ENCODE assay signal across 14 cellular contexts in the genomic region with DNA sequence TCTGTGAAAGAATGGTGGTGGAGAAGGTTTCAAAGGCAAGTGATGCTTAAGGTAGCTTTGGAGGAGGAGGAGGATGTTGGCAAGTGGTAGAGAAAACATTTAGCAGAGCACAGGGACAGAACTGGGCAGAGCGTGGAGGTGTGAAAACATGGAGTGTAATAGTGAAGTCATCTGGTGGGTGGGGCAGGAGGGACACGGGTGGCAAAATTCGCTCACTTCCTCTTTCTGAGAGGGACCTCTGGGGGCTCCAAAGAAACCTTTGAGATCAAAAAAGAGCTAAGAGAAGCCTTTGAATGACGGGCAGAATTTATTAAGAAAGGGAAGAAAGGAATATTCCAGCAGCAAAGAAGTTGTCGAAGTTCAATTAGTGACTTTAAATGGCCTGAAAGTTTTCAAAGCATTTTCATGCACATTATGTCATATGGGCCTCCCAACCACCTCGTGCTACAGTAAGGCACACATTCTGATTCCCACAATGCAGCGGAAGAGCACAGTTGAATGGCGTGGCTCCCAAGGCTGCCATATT.
DNase-seq lines count a peak whose midpoint lies in the region; ATAC-seq, FAIRE-seq and TF ChIP-seq lines count a peak whose summit lies in the region.
"Had no signal": no experiment of that assay in that cellular context is flagged by ENCODE, and none has a peak within 500 bp of the region (broad histone marks: within the 10 kb centered on the region; RNA-seq: fewer than 3 reads in every experiment).

No MANE protein-coding gene starts in this region.

- H3K9me2 ChIP-seq in PC-3 (replicated peaks; ENCODE audit: low read length), result no peaks in the 10 kb centered on the region

- H3K36me3 ChIP-seq in GM12878 (ENCODE audit: control insufficient read depth in 2 of 2, insufficient read depth in 2 of 2, low read length in 1 of 2), result no peaks in the 10 kb centered on the region
- no peaks in the 10 kb centered on the region for H3K36me3 ChIP-seq in sigmoid colon
- peaks cover 3% of the 10 kb centered on the region; the same call in 1 of the 2 replicates for H3K36me3 ChIP-seq in PC-3 (ENCODE audit: low read depth, low read length)

- peak; percentile 77 for FAIRE-seq in GM18507 (lab: Jason Lieb, UNC)
- FAIRE-seq in GM12878 (lab: Jason Lieb, UNC), result no peak

- H3K27me3 ChIP-seq in GM12878 (replicated peaks in 1 of 2; ENCODE audit: control insufficient read depth in 2 of 2, insufficient read depth in 2 of 2, low read length in 1 of 2), result no peaks in the 10 kb centered on the region
- no peaks in the 10 kb centered on the region for H3K27me3 ChIP-seq in sigmoid colon
- no peaks in the 10 kb centered on the region for H3K27me3 ChIP-seq in PC-3 (ENCODE audit: low read length)

- no peak for TF ChIP-seq RAD21 in GM12878 (IDR thresholded peaks at IDR 0.05; ENCODE audit: insufficient read depth, low read depth, low read length)

- H3K79me2 ChIP-seq in GM12878 (ENCODE audit: control insufficient read depth, insufficient read depth, low read length) (peaks cover 75% of the 10 kb centered on the region), PC-3 (ENCODE audit: low read length) (peaks cover 80% of the 10 kb centered on the region)

- peaks cover 44% of the 10 kb centered on the region for H3K4me1 ChIP-seq in GM12878 (ENCODE audit: control insufficient read depth, insufficient read depth, low read length)
- peaks cover 0 to 83% (median 76%) of the 10 kb centered on the region in 4 donors for H3K4me1 ChIP-seq in sigmoid colon
- peaks cover 5% of the 10 kb centered on the region; the same call in 1 of the 2 replicates for H3K4me1 ChIP-seq in PC-3 (ENCODE audit: insufficient read depth, low read length)

- peak overlapping the region; percentile 70 for H3K4me2 ChIP-seq in GM12878 (ENCODE audit: control insufficient read depth, insufficient read depth)
- no peak overlapping the region for H3K4me2 ChIP-seq in PC-3 (ENCODE audit: low read length)

- H3F3A ChIP-seq in PC-3 (ENCODE audit: low read length, unreplicated experiment), result no peaks in the 10 kb centered on the region

- H3K4me3 ChIP-seq in GM12878 (peak overlapping the region; percentile 49), sigmoid colon (peak overlapping the region in 1 of 4 donors; percentile 58), PC-3 (ENCODE audit: low read length) (no peak overlapping the region)
- H3K4me3 ChIP-seq: mucosa of descending colon had no signal

- DNase-seq in GM18507 (ENCODE audit: extremely low spot score, insufficient read length, low read depth), result no peak
- DNase-seq in GM12878 (ENCODE audit: low read depth, low spot score), result no peak
- no peak for DNase-seq in sigmoid colon
- no peak for DNase-seq in head of caudate nucleus
- DNase-seq in stimulated activated CD4-positive, alpha-beta T cell treated with anti-CD3 and anti-CD28 coated beads, Interleukin-1b, Interleukin-23, amount 100 ng/mL, for 48 hours, result no peak
- no peak for DNase-seq in PC-3
- DNase-seq: activated CD4-positive, alpha-beta T cell treated with anti-CD3 and anti-CD28 coated beads, Interleukin-2, amount 50 U/mL, for 48 hours; effector memory CD4-positive, alpha-beta T cell; foreskin melanocyte; islet precursor cell; mucosa of descending colon; NCI-H526; stimulated activated CD4-positive, alpha-beta T cell treated with anti-CD3 and anti-CD28 coated beads, Interleukin-2, amount 100 ng/mL, for 24 hours had no signal

- peak overlapping the region; percentile 48; the same call in 1 of the 2 replicates for H2AFZ ChIP-seq in GM12878 (ENCODE audit: control insufficient read depth, low read depth, low read length)
- no peak overlapping the region for H2AFZ ChIP-seq in PC-3 (ENCODE audit: low read length)

- no peaks in the 10 kb centered on the region for H4K20me1 ChIP-seq in GM12878 (ENCODE audit: control insufficient read depth, insufficient read depth)
- no peaks in the 10 kb centered on the region for H4K20me1 ChIP-seq in PC-3 (ENCODE audit: low read length)

- TF ChIP-seq POLR2A in GM12878 (IDR thresholded peaks at IDR 0.05; ENCODE audit: low read depth, low read length) (no peak), sigmoid colon (IDR thresholded peaks at IDR 0.05) (no peak)

- ATAC-seq in HG02981 (IDR thresholded peaks at IDR 0.05; ENCODE audit: unreplicated experiment), result peak; percentile 33
- ATAC-seq in GM12878, result peak; percentile 53
- no peak for ATAC-seq in PC-3
- ATAC-seq: mucosa of descending colon had no signal

- in situ Hi-C loops in GM12878 (cut with MboI), result loop anchor here (10.0 kb wide), 1 partner anchor 1962 kb away; no protein-coding TSS in a partner anchor

- TF ChIP-seq CTCF in GM12878 (IDR thresholded peaks at IDR 0.05 in 2 of 3, conservative IDR thresholded peaks at IDR 0.05 in 1 of 3; ENCODE audit: control insufficient read depth in 2 of 3, extremely low read depth in 1 of 3, insufficient read depth in 1 of 3, low read depth in 3 of 3, low read length in 3 of 3) (no peak), sigmoid colon (IDR thresholded peaks at IDR 0.05) (no peak), PC-3 (conservative IDR thresholded peaks at IDR 0.05; ENCODE audit: low read depth, low read length) (no peak)

- BruUV-seq in GM12878 (replicated peaks; lab: Mats Ljungman, UMichigan), result no TSS peak
- no TSS peak for BruUV-seq in PC-3 (replicated peaks; lab: Mats Ljungman, UMichigan)

- SMC1A ChIA-PET in GM12878 (lab: Charles Lee; ENCODE audit: uncharacterized antibody, unreplicated experiment), result interaction anchor here (0.6 to 33.0 kb wide), 12 partner anchors 11 to 477 kb away, joined by 3 to 832 read pairs (median 6); no protein-coding TSS in a partner anchor

- RAD21 ChIA-PET in GM12878 (lab: Charles Lee; ENCODE audit: unreplicated experiment), result interaction anchor here (0.8 to 10.4 kb wide), 11 partner anchors 9 to 520 kb away, joined by 3 to 231 read pairs (median 5); no protein-coding TSS in a partner anchor

- peak in 1 of 2 experiments; percentile 67; a peak in 3 of 4 replicates for TF ChIP-seq EP300 in GM12878 (IDR thresholded peaks at IDR 0.05; ENCODE audit: borderline replicate concordance in 1 of 2, control insufficient read depth in 1 of 2, low read depth in 2 of 2, low read length in 2 of 2)
- no peak for TF ChIP-seq EP300 in sigmoid colon (IDR thresholded peaks at IDR 0.05)

- H3K9me3 ChIP-seq in GM12878 (replicated peaks; ENCODE audit: control insufficient read depth, insufficient read depth, low read length) (no peaks in the 10 kb centered on the region), sigmoid colon (no peaks in the 10 kb centered on the region), PC-3 (ENCODE audit: low read length) (no peaks in the 10 kb centered on the region)
- H3K9me3 ChIP-seq: mucosa of descending colon had no signal

- H3K9ac ChIP-seq in GM12878 (ENCODE audit: control insufficient read depth, insufficient read depth, low read length), result peak overlapping the region; percentile 79
- H3K9ac ChIP-seq in PC-3 (ENCODE audit: low read length), result no peak overlapping the region

- CTCF ChIA-PET in GM12878 (lab: Yijun Ruan, JAX) (interaction anchor here (0.7 to 5.3 kb wide), 11 partner anchors 11 to 521 kb away, joined by 3 to 54 read pairs (median 4); no protein-coding TSS in a partner anchor), PC-3 (lab: Charles Lee) (no interaction called here)

- intact Hi-C loops in GM12878 (cut with micrococcal nuclease; ENCODE audit: unreplicated experiment), result loop anchor here (1.0 to 10.0 kb wide), 6 partner anchors 7 to 1962 kb away; a partner anchor contains a TSS
- intact Hi-C loops in sigmoid colon (cut with DNase I), result no loop called here
- intact Hi-C loops in head of caudate nucleus (cut with DNase I), result no loop called here
- intact Hi-C loops in PC-3 (cut with micrococcal nuclease), result no loop called here

- WGBS in GM12878 (ENCODE audit: insufficient coverage, insufficient replicate concordance, low lambda C conversion rate, missing lambda C conversion rate), result 56% methylated on average over 8 of the region's 8 CpGs
- WGBS in sigmoid colon, 2 donors, result 82 to 90% methylated on average over 8 of the region's 8 CpGs

- POLR2A ChIA-PET in GM12878 (lab: Charles Lee) (interaction anchor here (1.2 to 20.2 kb wide), 5 partner anchors 13 to 340 kb away, joined by 3 to 343 read pairs (median 6); no protein-coding TSS in a partner anchor), PC-3 (lab: Charles Lee; ENCODE audit: unreplicated experiment) (no interaction called here)

- H3K27ac ChIP-seq in GM12878 (ENCODE audit: control insufficient read depth, insufficient read depth) (peak overlapping the region; percentile 95), sigmoid colon (peak overlapping the region; percentile 83 to 88 (median 84)), PC-3 (ENCODE audit: low read length) (no peak overlapping the region)

TF ChIP-seq in GM12878, 131 proteins besides CTCF, POLR2A, EP300 and RAD21 (continues in another document):
- TF ChIP-seq, protein P1, sequence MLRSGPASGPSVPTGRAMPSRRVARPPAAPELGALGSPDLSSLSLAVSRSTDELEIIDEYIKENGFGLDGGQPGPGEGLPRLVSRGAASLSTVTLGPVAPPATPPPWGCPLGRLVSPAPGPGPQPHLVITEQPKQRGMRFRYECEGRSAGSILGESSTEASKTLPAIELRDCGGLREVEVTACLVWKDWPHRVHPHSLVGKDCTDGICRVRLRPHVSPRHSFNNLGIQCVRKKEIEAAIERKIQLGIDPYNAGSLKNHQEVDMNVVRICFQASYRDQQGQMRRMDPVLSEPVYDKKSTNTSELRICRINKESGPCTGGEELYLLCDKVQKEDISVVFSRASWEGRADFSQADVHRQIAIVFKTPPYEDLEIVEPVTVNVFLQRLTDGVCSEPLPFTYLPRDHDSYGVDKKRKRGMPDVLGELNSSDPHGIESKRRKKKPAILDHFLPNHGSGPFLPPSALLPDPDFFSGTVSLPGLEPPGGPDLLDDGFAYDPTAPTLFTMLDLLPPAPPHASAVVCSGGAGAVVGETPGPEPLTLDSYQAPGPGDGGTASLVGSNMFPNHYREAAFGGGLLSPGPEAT (IDR thresholded peaks at IDR 0.05; ENCODE audit: low read depth), result peak; percentile 70
- peak; percentile 87 for TF ChIP-seq IKZF1 (conservative IDR thresholded peaks at IDR 0.05)
- TF ChIP-seq, protein P2, sequence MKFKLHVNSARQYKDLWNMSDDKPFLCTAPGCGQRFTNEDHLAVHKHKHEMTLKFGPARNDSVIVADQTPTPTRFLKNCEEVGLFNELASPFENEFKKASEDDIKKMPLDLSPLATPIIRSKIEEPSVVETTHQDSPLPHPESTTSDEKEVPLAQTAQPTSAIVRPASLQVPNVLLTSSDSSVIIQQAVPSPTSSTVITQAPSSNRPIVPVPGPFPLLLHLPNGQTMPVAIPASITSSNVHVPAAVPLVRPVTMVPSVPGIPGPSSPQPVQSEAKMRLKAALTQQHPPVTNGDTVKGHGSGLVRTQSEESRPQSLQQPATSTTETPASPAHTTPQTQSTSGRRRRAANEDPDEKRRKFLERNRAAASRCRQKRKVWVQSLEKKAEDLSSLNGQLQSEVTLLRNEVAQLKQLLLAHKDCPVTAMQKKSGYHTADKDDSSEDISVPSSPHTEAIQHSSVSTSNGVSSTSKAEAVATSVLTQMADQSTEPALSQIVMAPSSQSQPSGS (IDR thresholded peaks at IDR 0.05; ENCODE audit: low read length), result peak; percentile 44; the same call in 1 of the 2 replicates
- TF ChIP-seq NBN (IDR thresholded peaks at IDR 0.05), result peak; percentile 95; the same call in 1 of the 2 replicates
- peak; percentile 77 for TF ChIP-seq POLR2AphosphoS5 (IDR thresholded peaks at IDR 0.05; ENCODE audit: low read length)
- TF ChIP-seq SMARCA5 (IDR thresholded peaks at IDR 0.05), result 0 out of 2 replicates have a peak, but pooled peaks have one; percentile 69
